ENCODE assay signal across 9 cellular contexts in the genomic region with DNA sequence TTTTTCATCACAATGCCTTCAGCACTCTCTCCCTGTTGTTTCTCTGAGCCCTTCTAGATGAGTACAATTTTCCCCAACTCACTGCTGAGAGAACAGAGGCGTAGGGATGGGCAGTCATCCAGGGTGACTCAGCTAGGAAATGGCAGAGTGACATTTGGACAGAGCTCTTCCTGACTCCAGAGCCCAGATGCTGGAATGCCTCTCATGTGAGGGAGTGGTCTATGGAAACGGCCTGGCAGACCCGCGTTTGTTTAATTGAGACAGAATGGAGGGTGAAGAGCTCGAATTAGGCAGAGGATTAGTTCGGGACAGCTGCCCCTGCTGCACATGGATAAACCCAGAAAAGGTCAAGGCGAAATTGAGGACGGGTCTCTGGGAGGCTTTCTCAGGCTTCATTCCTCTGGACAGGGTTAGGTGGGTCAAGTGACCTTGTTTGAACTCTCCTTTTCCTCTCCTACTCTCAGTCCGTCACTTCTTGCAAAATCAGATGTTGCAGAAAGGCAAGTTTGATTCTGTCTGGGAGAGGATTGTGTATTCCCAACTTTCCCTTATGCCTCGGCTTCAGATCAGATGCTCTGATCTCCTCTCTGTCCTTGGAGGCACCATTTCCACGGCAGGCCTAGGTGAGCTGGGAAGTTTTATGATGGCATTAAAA. TPM values are rescaled to one million over a fixed set of nuclear protein-coding genes. Genes with fewer than 3 reads are reported as not detected.
DNase-seq lines count a peak whose midpoint lies in the region; ATAC-seq and TF ChIP-seq lines count a peak whose summit lies in the region.
"Had no signal": no experiment of that assay in that cellular context is flagged by ENCODE, and none has a peak within 500 bp of the region (broad histone marks: within the 10 kb centered on the region; RNA-seq: fewer than 3 reads in every experiment).

No MANE protein-coding gene starts in this region.

- no peak overlapping the region for H3K4me3 Mint-ChIP-seq in chondrocyte (ENCODE audit: unreplicated experiment)
- H3K4me3 Mint-ChIP-seq: central memory CD8-positive, alpha-beta T cell had no signal

- DNase-seq in DMS53 (lab: John Stamatoyannopoulos, UW) (peak; percentile 35), DMS53 treated with DMSO at 0.1 percent for 48 hours (lab: John Stamatoyannopoulos, UW; ENCODE audit: unreplicated experiment) (no peak), chondrocyte (ENCODE audit: low spot score) (no peak), left lobe of liver (ENCODE audit: low spot score) (no peak), uterus (peak; percentile 85 to 88)
- no peak for DNase-seq in effector memory CD4-positive, alpha-beta T cell

- H3K4me1 ChIP-seq in uterus: peaks cover 0 to 7% of the 10 kb centered on the region in 2 donors
- H3K4me1 ChIP-seq in effector memory CD4-positive, alpha-beta T cell (ENCODE audit: control insufficient read depth, insufficient read depth, low read length, poor library complexity, severe bottlenecking): peaks cover under 1% of the 10 kb centered on the region

- peak; percentile 69 for ATAC-seq in left lobe of liver
- no peak for ATAC-seq in GM21515 (IDR thresholded peaks at IDR 0.05; ENCODE audit: unreplicated experiment)
- no peak for ATAC-seq in HG03097 (IDR thresholded peaks at IDR 0.05; ENCODE audit: low FRiP score, unreplicated experiment)

- H3K27ac Mint-ChIP-seq in chondrocyte (ENCODE audit: unreplicated experiment): peak overlapping the region; percentile 65

- no peaks in the 10 kb centered on the region for H3K36me3 Mint-ChIP-seq in chondrocyte (ENCODE audit: low read depth)

- H3K36me3 ChIP-seq in uterus: no peaks in the 10 kb centered on the region
- H3K36me3 ChIP-seq in effector memory CD4-positive, alpha-beta T cell (ENCODE audit: control insufficient read depth, insufficient read depth, low read length): no peaks in the 10 kb centered on the region

- peak overlapping the region; percentile 55 to 73 for H3K27ac ChIP-seq in uterus
- no peak overlapping the region for H3K27ac ChIP-seq in effector memory CD4-positive, alpha-beta T cell (ENCODE audit: insufficient read depth, low read length, poor library complexity, severe bottlenecking)

- no peak for TF ChIP-seq POLR2A in uterus (IDR thresholded peaks at IDR 0.05)

- no peak overlapping the region for H3K4me3 ChIP-seq in uterus
- no peak overlapping the region for H3K4me3 ChIP-seq in effector memory CD4-positive, alpha-beta T cell (ENCODE audit: insufficient read depth, low read depth, low read length, poor library complexity, severe bottlenecking)

- TF ChIP-seq CTCF in chondrocyte (IDR thresholded peaks at IDR 0.05): no peak
- no peak for TF ChIP-seq CTCF in uterus (IDR thresholded peaks at IDR 0.05)

- no peaks in the 10 kb centered on the region for H3K9me3 ChIP-seq in uterus
- H3K9me3 ChIP-seq in effector memory CD4-positive, alpha-beta T cell (ENCODE audit: control insufficient read depth, low read length): no peaks in the 10 kb centered on the region

- H3K4me1 Mint-ChIP-seq in chondrocyte (ENCODE audit: low read depth): peaks cover 13% of the 10 kb centered on the region

- no peaks in the 10 kb centered on the region for H3K9me3 Mint-ChIP-seq in chondrocyte (ENCODE audit: low read depth)
- H3K9me3 Mint-ChIP-seq: central memory CD8-positive, alpha-beta T cell had no signal

- no peaks in the 10 kb centered on the region for H3K27me3 ChIP-seq in uterus
- peaks cover 4% of the 10 kb centered on the region for H3K27me3 ChIP-seq in effector memory CD4-positive, alpha-beta T cell (replicated peaks; ENCODE audit: control insufficient read depth, insufficient read depth, low read length, poor library complexity, severe bottlenecking)

- H3K27me3 Mint-ChIP-seq in chondrocyte (ENCODE audit: low read depth): peaks cover 14% of the 10 kb centered on the region

- intact Hi-C loops in uterus (cut with DNase I; ENCODE audit: low total_unique reads): no loop called here

RNA-seq across cellular contexts. Expression of gene LMO2, which starts 7.6 kb away (rescaled TPM):
- total RNA-seq in chondrocyte: 0.53 TPM in 1 of 3 replicates, not detected in the others
- total RNA-seq in left lobe of liver: 5.1 TPM
- total RNA-seq in uterus: 10 to 100 TPM; 22.4 to 45.2 (median 29.9) TPM

Comparison
In these comparisons a context has a peak if more than half of its experiments do, and no peak if none do; other contexts are left out.
1. DNase-seq: peak in DMS53 (single experiment) and uterus (2 of 2); none in DMS53 treated with DMSO at 0.1 percent for 48 hours (single experiment), chondrocyte (single experiment), left lobe of liver (single experiment) and effector memory CD4-positive, alpha-beta T cell (0 of 3).